In genomic region chr20:58870293-58871014, GRCh38 we compare ENCODE assay signal across 8 cellular contexts. TPM values are rescaled to one million over a fixed set of nuclear protein-coding genes. Genes with fewer than 3 reads are reported as not detected.
DNase-seq lines count a peak whose midpoint lies in the region; ATAC-seq, FAIRE-seq and TF ChIP-seq lines count a peak whose summit lies in the region.

No MANE protein-coding gene starts in this region.

- ATAC-seq in gastroesophageal sphincter (peak; percentile 74), HG03460 (IDR thresholded peaks at IDR 0.05; ENCODE audit: unreplicated experiment) (no peak), HG02840 (IDR thresholded peaks at IDR 0.05; ENCODE audit: low FRiP score, unreplicated experiment) (no peak)

- H3K36me3 ChIP-seq in gastroesophageal sphincter (no peaks in the 10 kb centered on the region), osteoblast (ENCODE audit: insufficient read depth, low read length) (no peaks in the 10 kb centered on the region)

- H3K9me3 Mint-ChIP-seq in IgD-negative memory B cell = no peaks in the 10 kb centered on the region

- TF ChIP-seq CTCF in gastroesophageal sphincter (IDR thresholded peaks at IDR 0.05) (peak; percentile 79 to 94 (median 84)), osteoblast (IDR thresholded peaks at IDR 0.05; ENCODE audit: extremely low read depth, low read depth, low read length) (peak; percentile 95)

- no peak overlapping the region for H3K4me3 Mint-ChIP-seq in IgD-negative memory B cell

- no peak for TF ChIP-seq EP300 in gastroesophageal sphincter (IDR thresholded peaks at IDR 0.05)

- peaks cover 1% of the 10 kb centered on the region for H3K27me3 Mint-ChIP-seq in IgD-negative memory B cell

- H4K20me1 ChIP-seq in osteoblast (ENCODE audit: insufficient read depth, low read length) = no peaks in the 10 kb centered on the region

- H3K4me1 ChIP-seq in gastroesophageal sphincter (peaks cover 0 to 6% (median 0%) of the 10 kb centered on the region in 3 donors), osteoblast (ENCODE audit: insufficient read depth, low read length) (peaks cover 10% of the 10 kb centered on the region)

- FAIRE-seq in RCC 7860 (lab: Jason Lieb, UNC) = no peak

- WGBS in gastroesophageal sphincter (ENCODE audit: low coverage in 1 of 2), 2 donors = 48% methylated on average over 6 to 7 of the region's 7 CpGs

- H3K27ac ChIP-seq in gastroesophageal sphincter (no peak overlapping the region), osteoblast (ENCODE audit: low read depth, low read length) (no peak overlapping the region)

- peaks cover 5 to 15% (median 7%) of the 10 kb centered on the region in 3 donors for H3K4me1 Mint-ChIP-seq in IgD-negative memory B cell

- H3K9me3 ChIP-seq in gastroesophageal sphincter = no peaks in the 10 kb centered on the region
- no peaks in the 10 kb centered on the region for H3K9me3 ChIP-seq in osteoblast (ENCODE audit: low read depth, low read length)

- H3K4me2 ChIP-seq in osteoblast (ENCODE audit: insufficient read depth, low read length) = peak overlapping the region; percentile 44

- peaks cover 7% of the 10 kb centered on the region for H3K27me3 ChIP-seq in gastroesophageal sphincter
- peaks cover 7% of the 10 kb centered on the region for H3K27me3 ChIP-seq in osteoblast (ENCODE audit: insufficient read depth, low read length)

- H3K4me3 ChIP-seq in gastroesophageal sphincter (no peak overlapping the region), osteoblast (ENCODE audit: insufficient read depth, low read length) (no peak overlapping the region)

- TF ChIP-seq POLR2A in gastroesophageal sphincter (IDR thresholded peaks at IDR 0.05) = no peak

- no peaks in the 10 kb centered on the region for H3K79me2 ChIP-seq in osteoblast (ENCODE audit: insufficient read depth, low read length)

- DNase-seq in DMS53 treated with DMSO at 0.1 percent for 48 hours (lab: John Stamatoyannopoulos, UW; ENCODE audit: unreplicated experiment) (peak; percentile 9), RCC 7860 (ENCODE audit: low spot score) (peak; percentile 36), osteoblast (ENCODE audit: insufficient read length, low spot score, missing footprints) (no peak)
- peak; percentile 83 for DNase-seq in activated effector memory CD4-positive, alpha-beta T cell treated with anti-CD3 and anti-CD28 coated beads, Interleukin-2, amount 50 U/mL, for 16 hours

- peak overlapping the region in 2 of 3 donors; percentile 29 to 50 for H3K27ac Mint-ChIP-seq in IgD-negative memory B cell

- peak overlapping the region; percentile 54 for H2AFZ ChIP-seq in osteoblast (ENCODE audit: low read length)

- H3K36me3 Mint-ChIP-seq in IgD-negative memory B cell = no peaks in the 10 kb centered on the region

RNA-seq across cellular contexts. Expression of gene GNAS, which starts 17.9 kb away (rescaled TPM):
- polyA plus RNA-seq in IgD-negative memory B cell = 203 TPM
- total RNA-seq in gastroesophageal sphincter = 100 to 1,000 TPM; 521 to 893 (median 652) TPM
- total RNA-seq in osteoblast = 366 and 374 TPM in 2 replicates

RNA-seq across cellular contexts. Expression of gene GNAS-AS1, which starts 19.8 kb away (rescaled TPM):
- polyA plus RNA-seq in IgD-negative memory B cell = not detected
- total RNA-seq in gastroesophageal sphincter (under 1 TPM in 1 of 4 donors, not detected in 3; 0.19 TPM), osteoblast (0.72 and 1.5 TPM in 2 replicates)
